ENCODE assay signal across 17 cellular contexts in genomic region chr1:197062692-197063091, GRCh38. TPM values are rescaled to one million over a fixed set of nuclear protein-coding genes. Genes with fewer than 3 reads are reported as not detected.
A peak's percentile ranks its signal among the peaks of the same experiment; 100 is the strongest.
DNase-seq lines count a peak whose midpoint lies in the region; ATAC-seq and TF ChIP-seq lines count a peak whose summit lies in the region.
"Had no signal": no experiment of that assay in that cellular context is flagged by ENCODE, and none has a peak within 500 bp of the region (broad histone marks: within the 10 kb centered on the region; RNA-seq: fewer than 3 reads in every experiment).

No MANE protein-coding gene starts in this region.

- H3K9ac ChIP-seq in SU-DHL-6 (ENCODE audit: low read length), result no peak overlapping the region
- H3K9ac ChIP-seq: parathyroid adenoma had no signal

- H3K27ac ChIP-seq in SU-DHL-6 (ENCODE audit: low read depth, low read length) (no peak overlapping the region), stomach (no peak overlapping the region), right atrium auricular region (no peak overlapping the region)
- H3K27ac ChIP-seq: epithelial cell of prostate, parathyroid adenoma had no signal

- H3K4me1 ChIP-seq in stomach (no peaks in the 10 kb centered on the region), right atrium auricular region (no peaks in the 10 kb centered on the region)
- H3K4me1 ChIP-seq: parathyroid adenoma had no signal

- H3F3A ChIP-seq in SU-DHL-6 (ENCODE audit: insufficient read depth), result no peaks in the 10 kb centered on the region

- DNase-seq in activated gamma-delta T cell treated with Interleukin-2 at 50 U/mL for 16 hours, result no peak
- no peak for DNase-seq in stomach
- DNase-seq in right atrium auricular region (ENCODE audit: low spot score), result no peak
- no peak for DNase-seq in GM03348 (ENCODE audit: low spot score)
- DNase-seq: activated CD4-positive, alpha-beta T cell treated with anti-CD3 and anti-CD28 coated beads for 4 hours; activated naive CD4-positive, alpha-beta T cell; CD8-positive, alpha-beta T cell; MV-4-11; NCI-H526 treated with DMSO at 0.1 percent for 48 hours; stimulated activated CD4-positive, alpha-beta T cell treated with anti-CD3 and anti-CD28 coated beads, Interleukin-4, amount 100 ng/mL, for 1 hour had no signal

- no peaks in the 10 kb centered on the region for H3K79me2 ChIP-seq in SU-DHL-6 (ENCODE audit: insufficient read depth, low read length)
- H3K79me2 ChIP-seq: parathyroid adenoma had no signal

- intact Hi-C loops in stomach (cut with DNase I; ENCODE audit: low total_unique reads), result no loop called here

- WGBS in stomach, 5 donors, result 74 to 79% (median 74%) methylated on average over 2 of the region's 2 CpGs

- no peaks in the 10 kb centered on the region for H3K36me3 ChIP-seq in SU-DHL-6 (ENCODE audit: low read length)
- H3K36me3 ChIP-seq in stomach, result no peaks in the 10 kb centered on the region
- no peaks in the 10 kb centered on the region for H3K36me3 ChIP-seq in right atrium auricular region

- ATAC-seq in GM18909 (IDR thresholded peaks at IDR 0.05; ENCODE audit: poor library complexity, unreplicated experiment) (peak; percentile 96), GM21619 (IDR thresholded peaks at IDR 0.05; ENCODE audit: unreplicated experiment) (peak; percentile 91), HG03066 (IDR thresholded peaks at IDR 0.05; ENCODE audit: low read depth, unreplicated experiment) (peak; percentile 92)
- ATAC-seq: CD8-positive, alpha-beta T cell had no signal

- no peak overlapping the region for H2AFZ ChIP-seq in SU-DHL-6 (ENCODE audit: low read depth, low read length, severe bottlenecking)
- H2AFZ ChIP-seq: parathyroid adenoma had no signal

- TF ChIP-seq CTCF in SU-DHL-6 (IDR thresholded peaks at IDR 0.05; ENCODE audit: insufficient read depth, low read length, poor library complexity, severe bottlenecking) (no peak), stomach (IDR thresholded peaks at IDR 0.05) (no peak), right atrium auricular region (IDR thresholded peaks at IDR 0.05) (no peak)

- no peaks in the 10 kb centered on the region for H3K27me3 ChIP-seq in SU-DHL-6 (ENCODE audit: low read length)
- H3K27me3 ChIP-seq in stomach, result no peaks in the 10 kb centered on the region
- H3K27me3 ChIP-seq in right atrium auricular region, result no peaks in the 10 kb centered on the region

- TF ChIP-seq EP300 in stomach (IDR thresholded peaks at IDR 0.05), result no peak

- no peaks in the 10 kb centered on the region for H3K9me3 ChIP-seq in SU-DHL-6 (ENCODE audit: insufficient read depth, low read length)
- H3K9me3 ChIP-seq in stomach, result no peaks in the 10 kb centered on the region
- H3K9me3 ChIP-seq in right atrium auricular region, result no peaks in the 10 kb centered on the region

- no peak for TF ChIP-seq POLR2A in stomach (IDR thresholded peaks at IDR 0.05)

- H4K20me1 ChIP-seq in SU-DHL-6 (ENCODE audit: low read depth, low read length), result no peaks in the 10 kb centered on the region

- no peaks in the 10 kb centered on the region for H3K9me2 ChIP-seq in SU-DHL-6 (replicated peaks; ENCODE audit: insufficient read depth, low read length)

- H3K4me3 ChIP-seq in SU-DHL-6 (ENCODE audit: insufficient read depth, low read length, poor library complexity, severe bottlenecking) (no peak overlapping the region), stomach (no peak overlapping the region), right atrium auricular region (no peak overlapping the region)

- H3K4me2 ChIP-seq in SU-DHL-6 (ENCODE audit: low read depth, low read length, poor library complexity, severe bottlenecking), result peak overlapping the region; percentile 2

RNA-seq across cellular contexts. Expression of gene F13B, which starts 4.4 kb away (rescaled TPM):
- 1 to 10 TPM in 1 of 5 donors, not detected in 4; 1.5 TPM for total RNA-seq in stomach
- not detected for polyA plus RNA-seq in stomach
- total RNA-seq in right atrium auricular region, result not detected
- total RNA-seq: cardiac septum; CD8-positive, alpha-beta T cell had no signal
